22 cellular contexts compared by ENCODE assay signal in the genomic region with DNA sequence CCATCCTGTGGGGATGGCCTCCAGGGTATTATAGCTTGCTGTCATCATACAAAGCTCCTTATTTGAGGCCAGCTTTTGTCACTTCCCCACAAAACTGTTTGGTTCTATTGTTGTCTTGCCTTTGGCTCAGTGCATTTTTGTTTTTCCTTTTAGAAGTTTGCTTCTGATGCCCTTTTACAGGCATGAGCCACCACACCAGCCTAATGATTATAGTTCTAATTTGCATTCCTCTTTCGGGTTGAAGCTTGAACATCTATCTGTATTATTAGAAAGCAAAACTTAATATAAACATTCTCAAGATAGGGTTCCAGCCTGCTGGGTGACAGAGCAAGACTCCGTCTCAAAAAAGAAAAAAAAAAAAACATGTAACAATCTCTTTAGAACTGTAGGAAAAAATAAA. TPM values are rescaled to one million over a fixed set of nuclear protein-coding genes. Genes with fewer than 3 reads are reported as not detected.
A peak's percentile ranks its signal among the peaks of the same experiment; 100 is the strongest.
DNase-seq lines count a peak whose midpoint lies in the region; ATAC-seq and TF ChIP-seq lines count a peak whose summit lies in the region.
"Had no signal": no experiment of that assay in that cellular context is flagged by ENCODE, and none has a peak within 500 bp of the region (broad histone marks: within the 10 kb centered on the region; RNA-seq: fewer than 3 reads in every experiment).

No MANE protein-coding gene starts in this region.

- H3K27me3 ChIP-seq in breast epithelium (no peaks in the 10 kb centered on the region), HAP-1 (ENCODE audit: low read depth) (no peaks in the 10 kb centered on the region)
- H3K27me3 ChIP-seq: BLaER1, colonic mucosa, upper lobe of left lung had no signal

- TF ChIP-seq CTCF in MCF 10A (IDR thresholded peaks at IDR 0.05; ENCODE audit: unreplicated experiment) (no peak), breast epithelium (IDR thresholded peaks at IDR 0.05) (no peak)

- intact Hi-C loops in MCF 10A (cut with micrococcal nuclease): no loop called here
- intact Hi-C loops in breast epithelium (cut with DNase I; ENCODE audit: low total_unique reads): no loop called here

- H3K9me3 Mint-ChIP-seq in MCF 10A (ENCODE audit: unreplicated experiment): no peaks in the 10 kb centered on the region
- no peaks in the 10 kb centered on the region for H3K9me3 Mint-ChIP-seq in stimulated activated memory B cell treated with anti-CD40 and anti-IgM and Interleukin-4, amounts not matched to agents 10 μg/mL and 1 μg/mL and 100 μg/mL, for 72 hours
- H3K9me3 Mint-ChIP-seq: activated CD4-positive, alpha-beta memory T cell treated with anti-CD3 and anti-CD28 coated beads for 36 hours; activated naive CD4-positive, alpha-beta T cell treated with anti-CD3 and anti-CD28 coated beads, Interleukin-2, amount 50 U/mL, for 24 hours; activated T-cell treated with anti-CD3 and anti-CD28 coated beads, Interleukin-2, amount 50 U/mL, for 24 hours; stimulated activated naive CD8-positive, alpha-beta T cell treated with anti-CD3 and anti-CD28 coated beads, Interleukin-15, amount 100 ng/mL, for 72 hours had no signal

- H3K4me3 Mint-ChIP-seq in MCF 10A (ENCODE audit: unreplicated experiment): no peak overlapping the region
- H3K4me3 Mint-ChIP-seq in stimulated activated memory B cell treated with anti-CD40 and anti-IgM and Interleukin-4, amounts not matched to agents 10 μg/mL and 1 μg/mL and 100 μg/mL, for 72 hours: no peak overlapping the region
- H3K4me3 Mint-ChIP-seq: activated CD4-positive, alpha-beta memory T cell treated with anti-CD3 and anti-CD28 coated beads for 36 hours; activated naive CD4-positive, alpha-beta T cell treated with anti-CD3 and anti-CD28 coated beads, Interleukin-2, amount 50 U/mL, for 24 hours; activated T-cell treated with anti-CD3 and anti-CD28 coated beads, Interleukin-2, amount 50 U/mL, for 24 hours; stimulated activated naive CD8-positive, alpha-beta T cell treated with anti-CD3 and anti-CD28 coated beads, Interleukin-15, amount 100 ng/mL, for 72 hours had no signal

- CTCF ChIA-PET in MCF 10A (lab: Yijun Ruan, JAX): no interaction called here

- H3K4me1 Mint-ChIP-seq in MCF 10A (ENCODE audit: insufficient read depth, unreplicated experiment): no peaks in the 10 kb centered on the region
- H3K4me1 Mint-ChIP-seq in stimulated activated memory B cell treated with anti-CD40 and anti-IgM and Interleukin-4, amounts not matched to agents 10 μg/mL and 1 μg/mL and 100 μg/mL, for 72 hours: peaks cover 38% of the 10 kb centered on the region

- H3K4me3 ChIP-seq in breast epithelium (no peak overlapping the region), HAP-1 (no peak overlapping the region)
- H3K4me3 ChIP-seq: BLaER1, colonic mucosa, upper lobe of left lung had no signal

- POLR2A ChIA-PET in MCF 10A (lab: Yijun Ruan, JAX): interaction anchor here (1.1 kb wide), 1 partner anchor 10 kb away, joined by 5 read pairs; no protein-coding TSS in a partner anchor

- BruUV-seq in MCF 10A (replicated peaks; lab: Mats Ljungman, UMichigan): TSS peak; percentile 11

- H3K27me3 Mint-ChIP-seq in MCF 10A (ENCODE audit: insufficient read depth, unreplicated experiment): no peaks in the 10 kb centered on the region
- H3K27me3 Mint-ChIP-seq in stimulated activated memory B cell treated with anti-CD40 and anti-IgM and Interleukin-4, amounts not matched to agents 10 μg/mL and 1 μg/mL and 100 μg/mL, for 72 hours: no peaks in the 10 kb centered on the region
- H3K27me3 Mint-ChIP-seq: activated CD4-positive, alpha-beta memory T cell treated with anti-CD3 and anti-CD28 coated beads for 36 hours; activated naive CD4-positive, alpha-beta T cell treated with anti-CD3 and anti-CD28 coated beads, Interleukin-2, amount 50 U/mL, for 24 hours; activated T-cell treated with anti-CD3 and anti-CD28 coated beads, Interleukin-2, amount 50 U/mL, for 24 hours; stimulated activated naive CD8-positive, alpha-beta T cell treated with anti-CD3 and anti-CD28 coated beads, Interleukin-15, amount 100 ng/mL, for 72 hours had no signal

- H3K27ac Mint-ChIP-seq in MCF 10A (ENCODE audit: low read depth, unreplicated experiment): no peak overlapping the region
- peak overlapping the region; percentile 62 for H3K27ac Mint-ChIP-seq in stimulated activated memory B cell treated with anti-CD40 and anti-IgM and Interleukin-4, amounts not matched to agents 10 μg/mL and 1 μg/mL and 100 μg/mL, for 72 hours
- H3K27ac Mint-ChIP-seq: activated CD4-positive, alpha-beta memory T cell treated with anti-CD3 and anti-CD28 coated beads for 36 hours; activated naive CD4-positive, alpha-beta T cell treated with anti-CD3 and anti-CD28 coated beads, Interleukin-2, amount 50 U/mL, for 24 hours; stimulated activated naive CD8-positive, alpha-beta T cell treated with anti-CD3 and anti-CD28 coated beads, Interleukin-15, amount 100 ng/mL, for 72 hours had no signal

- no peak for TF ChIP-seq POLR2A in breast epithelium (IDR thresholded peaks at IDR 0.05)

- peaks cover 71% of the 10 kb centered on the region for H3K36me3 Mint-ChIP-seq in MCF 10A (ENCODE audit: insufficient read depth, unreplicated experiment)
- H3K36me3 Mint-ChIP-seq in stimulated activated memory B cell treated with anti-CD40 and anti-IgM and Interleukin-4, amounts not matched to agents 10 μg/mL and 1 μg/mL and 100 μg/mL, for 72 hours: peaks cover 40% of the 10 kb centered on the region

- H3K27ac ChIP-seq in breast epithelium: no peak overlapping the region
- H3K27ac ChIP-seq: BLaER1, colonic mucosa, upper lobe of left lung had no signal

- peak; percentile 51 for ATAC-seq in GM21390 (IDR thresholded peaks at IDR 0.05; ENCODE audit: unreplicated experiment)
- peak; percentile 58 for ATAC-seq in HG03159 (IDR thresholded peaks at IDR 0.05; ENCODE audit: unreplicated experiment)
- ATAC-seq in stimulated activated memory B cell treated with anti-CD40 and anti-IgM and Interleukin-4, amounts not matched to agents 10 μg/mL and 1 μg/mL and 100 μg/mL, for 72 hours: no peak
- ATAC-seq: stimulated activated naive CD8-positive, alpha-beta T cell treated with anti-CD3 and anti-CD28 coated beads, Interleukin-15, amount 100 ng/mL, for 72 hours had no signal

- no peaks in the 10 kb centered on the region for H3K4me1 ChIP-seq in breast epithelium
- peaks cover 3% of the 10 kb centered on the region; the same call in 1 of the 2 replicates for H3K4me1 ChIP-seq in HAP-1
- H3K4me1 ChIP-seq: BLaER1, colonic mucosa had no signal

- DNase-seq in MCF 10A (ENCODE audit: unreplicated experiment) (no peak), breast epithelium (ENCODE audit: low spot score in 2 of 2) (no peak), epidermal melanocyte (ENCODE audit: insufficient read length, low spot score) (no peak), HAP-1 (ENCODE audit: low spot score in 2 of 2) (no peak), NCI-H226 (no peak)
- DNase-seq: 8988T; activated CD4-positive, alpha-beta memory T cell treated with anti-CD3 and anti-CD28 coated beads for 36 hours; activated T-cell treated with anti-CD3 and anti-CD28 coated beads, Interleukin-2, amount 50 U/mL, for 24 hours; colonic mucosa; DMS 273 treated with DMSO at 0.1 percent for 48 hours; foreskin fibroblast; GF-D8; NCI-H1436; nucleus accumbens; RPMI8226; stimulated activated naive CD8-positive, alpha-beta T cell treated with anti-CD3 and anti-CD28 coated beads, Interleukin-15, amount 100 ng/mL, for 72 hours; upper lobe of left lung had no signal

- H3K9me3 ChIP-seq in breast epithelium (no peaks in the 10 kb centered on the region), HAP-1 (no peaks in the 10 kb centered on the region)
- H3K9me3 ChIP-seq: BLaER1, colonic mucosa, upper lobe of left lung had no signal

- H3K36me3 ChIP-seq in breast epithelium: no peaks in the 10 kb centered on the region
- peaks cover 45% of the 10 kb centered on the region for H3K36me3 ChIP-seq in HAP-1 (replicated peaks)

- in situ Hi-C loops in HAP-1 (cut with MboI; ENCODE audit: low sequenced_read_pairs): no loop called here

RNA-seq across cellular contexts. Expression of a gene that starts 39.8 kb away (rescaled TPM):
- total RNA-seq in MCF 10A (2022) (59.1 and 77.5 TPM in 2 replicates), breast epithelium (10 to 100 TPM; 27.4 to 63.2 (median 61.9) TPM)
